Comparison of ENCODE assay signal across 17 cellular contexts in the genomic region with DNA sequence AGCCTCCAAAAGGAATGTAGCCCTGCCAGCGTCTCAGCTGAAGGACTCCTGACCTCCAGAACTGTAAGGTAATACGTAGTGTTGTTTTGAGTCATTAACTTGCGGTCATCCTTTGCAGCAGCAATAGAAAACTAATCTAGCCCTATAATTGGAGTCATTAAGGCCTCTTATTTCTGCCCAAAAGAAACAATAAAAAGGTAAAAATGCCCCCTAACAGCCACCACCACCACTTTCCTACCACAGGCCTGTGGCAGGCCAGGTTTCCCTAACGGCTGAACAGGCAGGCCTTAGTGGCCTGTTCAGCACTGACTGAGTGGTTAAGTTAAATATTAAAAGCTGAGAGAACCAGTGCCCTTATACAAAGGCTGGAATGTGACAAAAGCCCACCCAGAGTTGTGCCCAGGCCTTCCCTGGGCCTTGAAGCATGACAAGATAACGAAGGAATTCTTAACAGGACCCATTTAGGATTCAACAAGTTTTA.
"Had no signal": no experiment of that assay in that cellular context is flagged by ENCODE, and none has a peak within 500 bp of the region (broad histone marks: within the 10 kb centered on the region; RNA-seq: fewer than 3 reads in every experiment).

No MANE protein-coding gene starts in this region.

- H3K36me3 ChIP-seq: colonic mucosa, neutrophil, tibial artery, upper lobe of left lung, uterus had no signal

- H3K4me2 ChIP-seq: smooth muscle cell had no signal

- H3K27ac ChIP-seq: colonic mucosa, neutrophil, tibial artery, upper lobe of left lung, uterus had no signal

- DNase-seq: cerebellar nuclear complex; colonic mucosa; dermis blood vessel endothelial cell; glutamatergic neuron; immature natural killer cell; left colon; naive thymus-derived CD4-positive, alpha-beta T cell; right cardiac atrium; stimulated activated CD4-positive, alpha-beta T cell treated with anti-CD3 and anti-CD28 coated beads, Interleukin-4, amount 100 ng/mL, for 1 hour; stimulated activated CD8-positive, alpha-beta memory T cell treated with anti-CD3 and anti-CD28 coated beads, Interleukin-4, amount 100 ng/mL, for 48 hours; tibial artery; upper lobe of left lung; uterus had no signal

- H3K4me3 ChIP-seq: colonic mucosa, smooth muscle cell, tibial artery, upper lobe of left lung, uterus had no signal

- ATAC-seq: esophagus mucosa; left colon; naive thymus-derived CD4-positive, alpha-beta T cell; right cardiac atrium; stimulated activated effector memory CD8-positive, alpha-beta T cell treated with anti-CD3 and anti-CD28 coated beads, Interleukin-12 subunit alpha, Interleukin-12 subunit beta, amount 100 ng/mL, for 72 hours had no signal

- H3K4me1 ChIP-seq: colonic mucosa, tibial artery, upper lobe of left lung, uterus had no signal

- H3K27me3 ChIP-seq: colonic mucosa, neutrophil, tibial artery, upper lobe of left lung, uterus had no signal
